In genomic region chr1:1399870-1400575, GRCh38 we compare ENCODE assay signal across 8 cellular contexts. TPM values are rescaled to one million over a fixed set of nuclear protein-coding genes. Genes with fewer than 3 reads are reported as not detected.
DNase-seq lines count a peak whose midpoint lies in the region; ATAC-seq, FAIRE-seq and TF ChIP-seq lines count a peak whose summit lies in the region.

No MANE protein-coding gene starts in this region.

- peak overlapping the region; percentile 89 for H3K4me3 ChIP-seq in ACC112 (ENCODE audit: low read depth, low read length)
- peak overlapping the region; percentile 42 to 80 (median 80) for H3K4me3 ChIP-seq in endothelial cell of umbilical vein (replicated peaks in 1 of 3; ENCODE audit: insufficient read depth in 1 of 3, low read depth in 1 of 3, low read length in 3 of 3)

- H3K27ac ChIP-seq in ACC112 (ENCODE audit: low read depth, low read length), result peak overlapping the region; percentile 46; the same call in 1 of the 2 replicates
- H3K27ac ChIP-seq in endothelial cell of umbilical vein (ENCODE audit: insufficient read depth, low read depth, low read length), result peak overlapping the region; percentile 18

- dilution Hi-C loops in endothelial cell of umbilical vein (cut with MboI; ENCODE audit: extremely low pct_ligation_motif_present, low sequenced_read_pairs), result no loop called here

- peaks cover 21% of the 10 kb centered on the region for H3K4me1 ChIP-seq in ACC112 (ENCODE audit: control insufficient read depth, insufficient read depth, low read length, unreplicated experiment)
- H3K4me1 ChIP-seq in endothelial cell of umbilical vein (ENCODE audit: control insufficient read depth, extremely low read depth, insufficient read depth, low read length), result peaks cover 22% of the 10 kb centered on the region

- no peaks in the 10 kb centered on the region for H4K20me1 ChIP-seq in endothelial cell of umbilical vein (replicated peaks; ENCODE audit: control insufficient read depth, extremely low read depth, insufficient read depth, low read length)

- H3K9me3 ChIP-seq in endothelial cell of umbilical vein (replicated peaks; ENCODE audit: control insufficient read depth, insufficient read depth, low read length), result no peaks in the 10 kb centered on the region

- FAIRE-seq in endothelial cell of umbilical vein (lab: Jason Lieb, UNC), result peak; percentile 15

- TF ChIP-seq POLR2A in endothelial cell of umbilical vein (IDR thresholded peaks at IDR 0.05; ENCODE audit: low read depth, low read length), result peak; percentile 27

- no peaks in the 10 kb centered on the region for H3K27me3 ChIP-seq in ACC112 (ENCODE audit: insufficient read depth, low read length)
- H3K27me3 ChIP-seq in endothelial cell of umbilical vein (ENCODE audit: control insufficient read depth in 2 of 2, insufficient read depth in 2 of 2, low read length in 2 of 2), result no peaks in the 10 kb centered on the region

- no peaks in the 10 kb centered on the region for H3K9me1 ChIP-seq in endothelial cell of umbilical vein (replicated peaks; ENCODE audit: control insufficient read depth, extremely low read depth, insufficient read depth, low read length)

- H3K9ac ChIP-seq in endothelial cell of umbilical vein (replicated peaks; ENCODE audit: extremely low read depth, insufficient read depth, low read length), result peak overlapping the region; percentile 62

- peak overlapping the region; percentile 97 for H3K4me3 Mint-ChIP-seq in nephron progenitor cell

- peaks cover 46% of the 10 kb centered on the region for H3K4me1 Mint-ChIP-seq in nephron progenitor cell

- CTCF ChIA-PET in endothelial cell of umbilical vein (lab: Charles Lee), result interaction anchor here (0.7 to 3.4 kb wide), 7 partner anchors 20 to 104 kb away, joined by 3 to 31 read pairs (median 4); partner anchors contain the start of gene AURKAIP1

- peaks cover 49% of the 10 kb centered on the region for H3K36me3 Mint-ChIP-seq in nephron progenitor cell (ENCODE audit: low read depth)

- H3K9me3 Mint-ChIP-seq in nephron progenitor cell, result no peaks in the 10 kb centered on the region

- H3K27me3 Mint-ChIP-seq in nephron progenitor cell (ENCODE audit: low read depth, poor library complexity), result peaks cover 2% of the 10 kb centered on the region

- peak overlapping the region; percentile 92 for H3K27ac Mint-ChIP-seq in nephron progenitor cell

- peaks cover 61% of the 10 kb centered on the region for H3K79me2 ChIP-seq in ACC112 (ENCODE audit: control insufficient read depth, insufficient read depth, low read length, unreplicated experiment)
- peaks cover 56% of the 10 kb centered on the region for H3K79me2 ChIP-seq in endothelial cell of umbilical vein (ENCODE audit: control insufficient read depth, insufficient read depth, low read length)

- peaks cover 30% of the 10 kb centered on the region for H3K36me3 ChIP-seq in ACC112 (ENCODE audit: insufficient read depth, low read length)
- H3K36me3 ChIP-seq in endothelial cell of umbilical vein (ENCODE audit: control insufficient read depth in 2 of 2, extremely low read depth in 1 of 2, insufficient read depth in 2 of 2, low read length in 2 of 2), result peaks cover 10 to 31% of the 10 kb centered on the region in 2 experiments

- DNase-seq in RKO (ENCODE audit: low spot score) (peak; percentile 55), endothelial cell of umbilical vein (ENCODE audit: low read depth, low spot score) (no peak), nephron progenitor cell (no peak), NCI-H187 (lab: John Stamatoyannopoulos, UW) (no peak)
- no peak for DNase-seq in activated effector memory CD4-positive, alpha-beta T cell treated with anti-CD3 and anti-CD28 coated beads, Interleukin-2, amount 50 U/mL, for 16 hours

- ATAC-seq in GM18907 (IDR thresholded peaks at IDR 0.05; ENCODE audit: unreplicated experiment), result peak; percentile 14
- ATAC-seq in HG03139 (IDR thresholded peaks at IDR 0.05; ENCODE audit: unreplicated experiment), result no peak

- TSS peak; percentile 65 for BruUV-seq in endothelial cell of umbilical vein (replicated peaks; lab: Mats Ljungman, UMichigan)

- POLR2A ChIA-PET in endothelial cell of umbilical vein (lab: Charles Lee), result interaction anchor here (0.6 to 1.5 kb wide), 3 partner anchors 11 to 111 kb away, joined by 3 to 6 read pairs (median 5); partner anchors contain the start of gene AURKAIP1

- TF ChIP-seq CTCF in endothelial cell of umbilical vein (IDR thresholded peaks at IDR 0.05; ENCODE audit: extremely low read depth in 1 of 2, insufficient read depth in 1 of 2, low read depth in 1 of 2, low read length in 2 of 2) (no peak), nephron progenitor cell (IDR thresholded peaks at IDR 0.05) (no peak)

- intact Hi-C loops in endothelial cell of umbilical vein (cut with micrococcal nuclease), result loop anchor here (1.0 kb wide), 4 partner anchors 7 to 71 kb away; partner anchors contain the start of genes ATAD3B, AURKAIP1 and MRPL20

- no peak overlapping the region for H2AFZ ChIP-seq in ACC112 (ENCODE audit: low read length, unreplicated experiment)
- peak overlapping the region; percentile 8 for H2AFZ ChIP-seq in endothelial cell of umbilical vein (ENCODE audit: low read depth, low read length)

- H3K4me2 ChIP-seq in endothelial cell of umbilical vein (ENCODE audit: insufficient read depth, low read length), result peak overlapping the region; percentile 68

TF ChIP-seq in endothelial cell of umbilical vein, 7 proteins besides CTCF, POLR2A, EP300 and RAD21:
- no peak for TF ChIP-seq MAX (IDR thresholded peaks at IDR 0.05; ENCODE audit: insufficient read depth, insufficient read length)
- no peak for TF ChIP-seq MYC (IDR thresholded peaks at IDR 0.05; ENCODE audit: low read depth, low read length)
- no peak for TF ChIP-seq POLR2AphosphoS5 (IDR thresholded peaks at IDR 0.05; ENCODE audit: insufficient read depth, low read depth, low read length)
- TF ChIP-seq GATA2 (IDR thresholded peaks at IDR 0.05; ENCODE audit: insufficient read depth, insufficient read length, low read depth, low read length), result no peak
- no peak for TF ChIP-seq JUN (IDR thresholded peaks at IDR 0.05; ENCODE audit: borderline replicate concordance, insufficient read depth, insufficient read length, low read depth)
- TF ChIP-seq EZH2 (IDR thresholded peaks at IDR 0.05; ENCODE audit: borderline replicate concordance, low read depth, low read length, severe bottlenecking), result no peak
- TF ChIP-seq FOS (IDR thresholded peaks at IDR 0.05; ENCODE audit: borderline replicate concordance, insufficient read depth, low read length), result no peak

RNA-seq across cellular contexts. Expression of gene CCNL2, which starts 0.9 kb away (rescaled TPM):
- total RNA-seq in endothelial cell of umbilical vein, result 182 and 188 TPM in 2 replicates
- polyA plus RNA-seq in endothelial cell of umbilical vein, result 174 and 209 TPM in 2 replicates
- polyA plus RNA-seq in endothelial cell of umbilical vein (2011; cell fraction: cytosol; rRNA removed), result 37.8 and 72.0 TPM in 2 replicates
- polyA plus RNA-seq in endothelial cell of umbilical vein (2011; cell fraction: nucleus; rRNA removed), result 2,097 and 2,168 TPM in 2 replicates
- polyA plus RNA-seq in endothelial cell of umbilical vein (2012), result 115 and 129 TPM in 2 replicates
- 138 and 145 TPM in 2 replicates for polyA minus RNA-seq in endothelial cell of umbilical vein
- polyA minus RNA-seq in endothelial cell of umbilical vein (2011; cell fraction: cytosol; rRNA and poly(A)+ RNA removed), result 20.9 TPM
- polyA minus RNA-seq in endothelial cell of umbilical vein (2011; cell fraction: nucleus; rRNA and poly(A)+ RNA removed), result 264 and 276 TPM in 2 replicates

RNA-seq across cellular contexts. Expression of gene MRPL20, which starts 7.1 kb away (rescaled TPM):
- 125 and 134 TPM in 2 replicates for total RNA-seq in endothelial cell of umbilical vein
- polyA plus RNA-seq in endothelial cell of umbilical vein, result 118 and 152 TPM in 2 replicates
- 165 TPM in 2 replicates for polyA plus RNA-seq in endothelial cell of umbilical vein (2011; cell fraction: cytosol; rRNA removed)
- polyA plus RNA-seq in endothelial cell of umbilical vein (2011; cell fraction: nucleus; rRNA removed), result 87.6 and 96.1 TPM in 2 replicates
- 128 and 191 TPM in 2 replicates for polyA plus RNA-seq in endothelial cell of umbilical vein (2012)
- polyA minus RNA-seq in endothelial cell of umbilical vein, result 62.0 and 73.2 TPM in 2 replicates
- 103 TPM for polyA minus RNA-seq in endothelial cell of umbilical vein (2011; cell fraction: cytosol; rRNA and poly(A)+ RNA removed)
- 29.8 and 40.9 TPM in 2 replicates for polyA minus RNA-seq in endothelial cell of umbilical vein (2011; cell fraction: nucleus; rRNA and poly(A)+ RNA removed)

RNA-seq across cellular contexts. Expression of gene ANKRD65, which starts 21.1 kb away (rescaled TPM):
- 0.32 and 0.38 TPM in 2 replicates for total RNA-seq in endothelial cell of umbilical vein
- 0.15 and 0.18 TPM in 2 replicates for polyA plus RNA-seq in endothelial cell of umbilical vein
- 0.17 TPM in 2 replicates for polyA plus RNA-seq in endothelial cell of umbilical vein (2011; cell fraction: cytosol; rRNA removed)
- 0.14 and 0.22 TPM in 2 replicates for polyA plus RNA-seq in endothelial cell of umbilical vein (2011; cell fraction: nucleus; rRNA removed)
- polyA plus RNA-seq in endothelial cell of umbilical vein (2012), result 0.20 TPM in 1 of 2 replicates, not detected in the other
- not detected in 2 replicates for polyA minus RNA-seq in endothelial cell of umbilical vein
- polyA minus RNA-seq in endothelial cell of umbilical vein (2011; cell fraction: cytosol; rRNA and poly(A)+ RNA removed), result not detected
- not detected in 2 replicates for polyA minus RNA-seq in endothelial cell of umbilical vein (2011; cell fraction: nucleus; rRNA and poly(A)+ RNA removed)

RNA-seq across cellular contexts. Expression of gene AURKAIP1, which starts 25.0 kb away (rescaled TPM):
- total RNA-seq in endothelial cell of umbilical vein, result 149 and 151 TPM in 2 replicates
- 73.3 and 96.2 TPM in 2 replicates for polyA plus RNA-seq in endothelial cell of umbilical vein
- 66.9 and 116 TPM in 2 replicates for polyA plus RNA-seq in endothelial cell of umbilical vein (2011; cell fraction: cytosol; rRNA removed)
- 57.0 and 59.4 TPM in 2 replicates for polyA plus RNA-seq in endothelial cell of umbilical vein (2011; cell fraction: nucleus; rRNA removed)
- 87.7 and 94.1 TPM in 2 replicates for polyA plus RNA-seq in endothelial cell of umbilical vein (2012)
- polyA minus RNA-seq in endothelial cell of umbilical vein, result 14.6 and 17.3 TPM in 2 replicates
- 59.0 TPM for polyA minus RNA-seq in endothelial cell of umbilical vein (2011; cell fraction: cytosol; rRNA and poly(A)+ RNA removed)
- 5.8 and 14.2 TPM in 2 replicates for polyA minus RNA-seq in endothelial cell of umbilical vein (2011; cell fraction: nucleus; rRNA and poly(A)+ RNA removed)

RNA-seq across cellular contexts. Expression of gene VWA1, which starts 35.5 kb away (rescaled TPM):
- 3.3 and 6.1 TPM in 2 replicates for total RNA-seq in endothelial cell of umbilical vein
- 2.0 and 3.7 TPM in 2 replicates for polyA plus RNA-seq in endothelial cell of umbilical vein
- 0.87 and 1.8 TPM in 2 replicates for polyA plus RNA-seq in endothelial cell of umbilical vein (2011; cell fraction: cytosol; rRNA removed)
- polyA plus RNA-seq in endothelial cell of umbilical vein (2011; cell fraction: nucleus; rRNA removed), result 0.76 and 1.5 TPM in 2 replicates
- 0.87 and 1.9 TPM in 2 replicates for polyA plus RNA-seq in endothelial cell of umbilical vein (2012)
- 0.62 and 2.5 TPM in 2 replicates for polyA minus RNA-seq in endothelial cell of umbilical vein
- polyA minus RNA-seq in endothelial cell of umbilical vein (2011; cell fraction: cytosol; rRNA and poly(A)+ RNA removed), result not detected
- 0.10 and 0.58 TPM in 2 replicates for polyA minus RNA-seq in endothelial cell of umbilical vein (2011; cell fraction: nucleus; rRNA and poly(A)+ RNA removed)
